ENCODE assay signal across 1 cellular context in the genomic region with DNA sequence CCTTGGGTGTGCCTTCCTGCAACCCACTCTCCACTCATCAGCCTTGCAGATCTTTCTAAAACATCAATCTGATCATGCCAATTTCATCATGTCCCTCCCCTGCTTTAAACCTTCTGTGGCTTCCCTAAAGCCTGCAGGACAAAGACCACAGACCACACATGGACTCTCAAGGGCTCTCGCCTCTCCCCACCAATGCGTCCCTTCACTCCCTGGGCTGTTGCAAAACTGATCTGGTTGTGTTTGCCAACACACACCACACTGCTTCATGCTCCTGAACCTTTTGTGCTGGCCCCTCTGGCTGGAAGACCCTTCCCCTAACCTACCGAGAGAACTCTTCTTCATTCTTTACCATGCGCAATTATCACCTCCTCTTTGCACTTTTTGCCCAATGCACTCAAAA.
TF ChIP-seq lines count a peak whose summit lies in the region.

No MANE protein-coding gene starts in this region.

TF ChIP-seq in H1, 55 proteins besides CTCF, POLR2A, EP300 and RAD21:
- TF ChIP-seq PHF8 (conservative IDR thresholded peaks at IDR 0.05; ENCODE audit: low read depth, low read length) (no peak), BRCA1 (IDR thresholded peaks at IDR 0.05; ENCODE audit: low read depth, low read length) (no peak), SP1 (IDR thresholded peaks at IDR 0.05; ENCODE audit: low read depth, low read length) (no peak), RXRA (IDR thresholded peaks at IDR 0.05; ENCODE audit: insufficient read depth, low read depth, low read length) (no peak), GTF2F1 (IDR thresholded peaks at IDR 0.05; ENCODE audit: borderline replicate concordance, low read depth, low read length) (no peak), CBX8 (IDR thresholded peaks at IDR 0.05; ENCODE audit: borderline replicate concordance, low read depth, low read length) (no peak), MAFK (IDR thresholded peaks at IDR 0.05; ENCODE audit: low read depth, low read length) (no peak)
